In genomic region chr6:38702471-38703397, GRCh38 we compare ENCODE assay signal across 8 cellular contexts. TPM values are rescaled to one million over a fixed set of nuclear protein-coding genes. Genes with fewer than 3 reads are reported as not detected.
DNase-seq lines count a peak whose midpoint lies in the region; ATAC-seq, FAIRE-seq and TF ChIP-seq lines count a peak whose summit lies in the region.

Gene GLO1, minus strand, starts transcription at chr6:38703145. Its CDS starts 91 bp downstream, at chr6:38703054.

- POLR2A ChIA-PET in T-cell (lab: Charles Lee), result interaction anchor here (0.5 to 1.1 kb wide), 20 partner anchors 11 to 1476 kb away, joined by 3 to 11 read pairs (median 4); no protein-coding TSS in a partner anchor

- H3K79me2 ChIP-seq in parathyroid adenoma, result peaks cover 3% of the 10 kb centered on the region

- peak; percentile 99 for ATAC-seq in HG02840 (IDR thresholded peaks at IDR 0.05; ENCODE audit: low FRiP score, unreplicated experiment)
- peak; percentile 99 to 100 (median 100) for ATAC-seq in T-cell (replicated peaks in 1 of 4)

- peak within 1 kb of the TSS; percentile 81 to 97 (median 91) for H3K4me3 Mint-ChIP-seq in T-cell

- peak within 1 kb of the TSS; percentile 93 for H2AFZ ChIP-seq in parathyroid adenoma

- peak; percentile 59 to 98 for TF ChIP-seq EP300 in tibial nerve (IDR thresholded peaks at IDR 0.05)

- peak; percentile 92 for DNase-seq in GM12891 (ENCODE audit: insufficient read length, low spot score)
- DNase-seq in NCI-H1436 treated with DMSO at 0.1 percent for 48 hours (lab: John Stamatoyannopoulos, UW), result peak; percentile 92
- DNase-seq in T-cell, result peak; percentile 90 to 98 (median 96)
- peak; percentile 98 to 99 for DNase-seq in cardiac muscle cell (ENCODE audit: low read depth in 1 of 2, low spot score in 1 of 2)
- peak; percentile 95 to 97 for DNase-seq in tibial nerve (ENCODE audit: low spot score in 2 of 2)

- TF ChIP-seq CTCF in cardiac muscle cell (IDR thresholded peaks at IDR 0.05; ENCODE audit: low read depth, low read length) (no peak), parathyroid adenoma (IDR thresholded peaks at IDR 0.05) (no peak), tibial nerve (IDR thresholded peaks at IDR 0.05) (peak in 1 of 5 experiments; percentile 36)

- peak within 1 kb of the TSS; percentile 77 for H3K4me3 ChIP-seq in cardiac muscle cell
- H3K4me3 ChIP-seq in parathyroid adenoma (ENCODE audit: low read depth, low read length), result peak within 1 kb of the TSS; percentile 86
- H3K4me3 ChIP-seq in tibial nerve, result peak within 1 kb of the TSS; percentile 69 to 86 (median 74)

- H3K4me1 ChIP-seq in cardiac muscle cell (ENCODE audit: low read depth) (no peaks in the 10 kb centered on the region), parathyroid adenoma (no peaks in the 10 kb centered on the region), tibial nerve (peaks cover 0 to 10% (median 0%) of the 10 kb centered on the region in 4 donors)

- peak within 1 kb of the TSS; percentile 88 to 98 for H3K27ac Mint-ChIP-seq in T-cell

- peak; percentile 99 for FAIRE-seq in GM12891 (lab: Jason Lieb, UNC)

- H3K27me3 Mint-ChIP-seq in T-cell, result peaks cover 11 to 17% of the 10 kb centered on the region in 2 donors

- peak within 1 kb of the TSS; percentile 55 for H3K4me2 ChIP-seq in parathyroid adenoma (ENCODE audit: low read length)

- H3K27me3 ChIP-seq in cardiac muscle cell, result no peaks in the 10 kb centered on the region
- H3K27me3 ChIP-seq in parathyroid adenoma (ENCODE audit: control insufficient read depth, insufficient read depth, low read length), result no peaks in the 10 kb centered on the region
- H3K27me3 ChIP-seq in tibial nerve, result no peaks in the 10 kb centered on the region

- H3K36me3 ChIP-seq in cardiac muscle cell (no peaks in the 10 kb centered on the region), parathyroid adenoma (ENCODE audit: control insufficient read depth, insufficient read depth, low read length) (no peaks in the 10 kb centered on the region), tibial nerve (peaks cover 0 to 24% (median 0%) of the 10 kb centered on the region in 3 donors)

- 2% methylated on average over 56 of the region's 56 CpGs for WGBS in adipose tissue, 3 donors
- 2% methylated on average over 36 to 55 of the region's 56 CpGs for WGBS in tibial nerve, 2 donors

- H3K9me3 ChIP-seq in cardiac muscle cell (ENCODE audit: low read depth) (no peaks in the 10 kb centered on the region), parathyroid adenoma (ENCODE audit: control insufficient read depth, low read length) (no peaks in the 10 kb centered on the region), tibial nerve (peaks cover 0 to 18% (median 4%) of the 10 kb centered on the region in 4 donors)

- peaks cover 23 to 35% (median 33%) of the 10 kb centered on the region in 3 donors for H3K4me1 Mint-ChIP-seq in T-cell

- CTCF ChIA-PET in T-cell (lab: Charles Lee), result interaction anchor here (0.6 to 1.2 kb wide), 7 partner anchors 11 to 1685 kb away, joined by 3 to 8 read pairs (median 3); no protein-coding TSS in a partner anchor

- H3K36me3 Mint-ChIP-seq in T-cell, result peaks cover 23% of the 10 kb centered on the region

- peak; percentile 95 for TF ChIP-seq POLR2A in GM12891 (IDR thresholded peaks at IDR 0.05; ENCODE audit: low read depth, low read length)
- peak; percentile 92 to 93 for TF ChIP-seq POLR2A in tibial nerve (IDR thresholded peaks at IDR 0.05)

- peaks cover 0 to 25% (median 9%) of the 10 kb centered on the region in 3 donors for H3K9me3 Mint-ChIP-seq in T-cell

- H3K9ac ChIP-seq in parathyroid adenoma, result peak within 1 kb of the TSS; percentile 51

- no peak within 1 kb of the TSS for H3K27ac ChIP-seq in adipose tissue (ENCODE audit: low read depth, low read length)
- H3K27ac ChIP-seq in cardiac muscle cell, result peak within 1 kb of the TSS; percentile 89
- H3K27ac ChIP-seq in parathyroid adenoma, result peak within 1 kb of the TSS; percentile 66
- H3K27ac ChIP-seq in tibial nerve, result peak within 1 kb of the TSS; percentile 80 to 97 (median 94)

TF ChIP-seq in GM12891, 5 proteins besides CTCF, POLR2A, EP300 and RAD21:
- TF ChIP-seq SPI1 (IDR thresholded peaks at IDR 0.05; ENCODE audit: low read depth, low read length), result no peak
- TF ChIP-seq PAX5 (IDR thresholded peaks at IDR 0.05; ENCODE audit: insufficient read depth, low read length, severe bottlenecking), result no peak
- TF ChIP-seq POU2F2 (IDR thresholded peaks at IDR 0.05; ENCODE audit: low read depth, low read length), result peak; percentile 85
- TF ChIP-seq POLR2AphosphoS5 (IDR thresholded peaks at IDR 0.05; ENCODE audit: low read depth, low read length), result peak; percentile 96
- TF ChIP-seq TAF1 (IDR thresholded peaks at IDR 0.05; ENCODE audit: low read depth, low read length), result peak; percentile 91

RNA-seq across cellular contexts. Expression of gene GLO1, which starts in this region (rescaled TPM):
- polyA plus RNA-seq in GM12891 (2012; ENCODE audit: low read depth, missing spikeins), result 108 TPM
- total RNA-seq in T-cell (10 to 100 TPM; 22.0 to 37.1 (median 25.6) TPM), cardiac muscle cell (122 and 139 TPM in 2 replicates), tibial nerve (100 to 1,000 TPM in 2 of 4 donors, 10 to 100 TPM in 2; 69.6 to 118 (median 86.3) TPM)
- polyA plus RNA-seq in adipose tissue (10 to 100 TPM; 22.9 to 84.1 (median 39.5) TPM), cardiac muscle cell (219 and 243 TPM in 2 replicates)
